ENCODE assay signal across 18 cellular contexts in genomic region chr11:7910389-7910788, GRCh38. TPM values are rescaled to one million over a fixed set of nuclear protein-coding genes. Genes with fewer than 3 reads are reported as not detected.
A peak's percentile ranks its signal among the peaks of the same experiment; 100 is the strongest.
DNase-seq lines count a peak whose midpoint lies in the region; ATAC-seq and TF ChIP-seq lines count a peak whose summit lies in the region.
"Had no signal": no experiment of that assay in that cellular context is flagged by ENCODE, and none has a peak within 500 bp of the region (broad histone marks: within the 10 kb centered on the region; RNA-seq: fewer than 3 reads in every experiment).

No MANE protein-coding gene starts in this region.

- no peak overlapping the region for H3K9ac ChIP-seq in PC-3 (ENCODE audit: low read length)

- peak overlapping the region; percentile 99 for H3K27ac ChIP-seq in GM23338 (ENCODE audit: low read depth)
- no peak overlapping the region for H3K27ac ChIP-seq in PC-3 (ENCODE audit: low read length)
- H3K27ac ChIP-seq in osteoblast (ENCODE audit: low read depth, low read length), result no peak overlapping the region
- H3K27ac ChIP-seq: RWPE1 had no signal

- H3K79me2 ChIP-seq in GM23338 (replicated peaks; ENCODE audit: insufficient read depth), result no peaks in the 10 kb centered on the region
- 0 out of 2 replicates have a peak, but pooled peaks cover 1% of the 10 kb centered on the region for H3K79me2 ChIP-seq in PC-3 (ENCODE audit: low read length)
- H3K79me2 ChIP-seq in osteoblast (ENCODE audit: insufficient read depth, low read length), result no peaks in the 10 kb centered on the region

- H3K36me3 ChIP-seq in GM23338 (ENCODE audit: insufficient read depth) (no peaks in the 10 kb centered on the region), PC-3 (ENCODE audit: low read depth, low read length) (no peaks in the 10 kb centered on the region), osteoblast (ENCODE audit: insufficient read depth, low read length) (no peaks in the 10 kb centered on the region)

- peaks cover 52% of the 10 kb centered on the region for H3K4me1 ChIP-seq in GM23338 (ENCODE audit: insufficient read depth)
- H3K4me1 ChIP-seq in PC-3 (ENCODE audit: insufficient read depth, low read length), result peaks cover 31% of the 10 kb centered on the region
- H3K4me1 ChIP-seq in osteoblast (ENCODE audit: insufficient read depth, low read length), result peaks cover 18% of the 10 kb centered on the region

- H3F3A ChIP-seq in GM23338 (replicated peaks; ENCODE audit: low read depth) (0 out of 2 replicates have a peak, but pooled peaks cover 4% of the 10 kb centered on the region), PC-3 (ENCODE audit: low read length, unreplicated experiment) (no peaks in the 10 kb centered on the region)

- H3K9me3 ChIP-seq in PC-3 (ENCODE audit: low read length) (no peaks in the 10 kb centered on the region), osteoblast (ENCODE audit: low read depth, low read length) (no peaks in the 10 kb centered on the region)

- no peak for ATAC-seq in GM23338
- ATAC-seq in PC-3, result no peak
- no peak for ATAC-seq in GM18873 (IDR thresholded peaks at IDR 0.05; ENCODE audit: low FRiP score, unreplicated experiment)
- ATAC-seq in T-cell (replicated peaks in 1 of 4), result no peak
- ATAC-seq: K562 had no signal

- H3K9me3 Mint-ChIP-seq in GM23338 (no peaks in the 10 kb centered on the region), T-cell (no peaks in the 10 kb centered on the region)
- H3K9me3 Mint-ChIP-seq: CD8-positive, alpha-beta memory T cell had no signal

- TF ChIP-seq CTCF in GM23338 (conservative IDR thresholded peaks at IDR 0.05; ENCODE audit: low read depth in 2 of 2) (no peak), PC-3 (conservative IDR thresholded peaks at IDR 0.05; ENCODE audit: low read depth, low read length) (no peak), epithelial cell of esophagus (IDR thresholded peaks at IDR 0.05; ENCODE audit: insufficient read depth, low read depth, low read length, missing control alignments) (no peak), osteoblast (IDR thresholded peaks at IDR 0.05; ENCODE audit: extremely low read depth, low read depth, low read length) (no peak)

- H3K27me3 ChIP-seq in GM23338 (ENCODE audit: insufficient read depth) (no peaks in the 10 kb centered on the region), PC-3 (ENCODE audit: low read length) (no peaks in the 10 kb centered on the region), osteoblast (ENCODE audit: insufficient read depth, low read length) (no peaks in the 10 kb centered on the region)

- CTCF ChIA-PET in PC-3 (lab: Charles Lee), result no interaction called here
- CTCF ChIA-PET in T-cell (lab: Charles Lee), result no interaction called here

- H3K4me3 ChIP-seq in GM23338 (no peak overlapping the region), PC-3 (ENCODE audit: low read length) (no peak overlapping the region), epithelial cell of esophagus (ENCODE audit: low read length) (no peak overlapping the region), osteoblast (ENCODE audit: insufficient read depth, low read length) (no peak overlapping the region)
- H3K4me3 ChIP-seq: K562 had no signal

- intact Hi-C loops in PC-3 (cut with micrococcal nuclease), result no loop called here

- peaks cover 2% of the 10 kb centered on the region for H3K27me3 Mint-ChIP-seq in GM23338 (ENCODE audit: insufficient read depth, low read depth, poor library complexity)
- H3K27me3 Mint-ChIP-seq in T-cell, result peaks cover 22 to 47% of the 10 kb centered on the region in 2 donors

- H2AFZ ChIP-seq in GM23338 (no peak overlapping the region), PC-3 (ENCODE audit: low read length) (no peak overlapping the region), osteoblast (ENCODE audit: low read length) (peak overlapping the region; percentile 8)

- POLR2A ChIA-PET in PC-3 (lab: Charles Lee; ENCODE audit: unreplicated experiment) (no interaction called here), T-cell (lab: Charles Lee) (no interaction called here)

- BruUV-seq in PC-3 (replicated peaks; lab: Mats Ljungman, UMichigan), result no TSS peak

- H3K4me3 Mint-ChIP-seq in GM23338 (no peak overlapping the region), T-cell (no peak overlapping the region)
- H3K4me3 Mint-ChIP-seq: CD8-positive, alpha-beta memory T cell had no signal

- peak overlapping the region; percentile 13; the same call in 1 of the 2 replicates for H3K4me2 ChIP-seq in GM23338
- no peak overlapping the region for H3K4me2 ChIP-seq in PC-3 (ENCODE audit: low read length)
- H3K4me2 ChIP-seq in osteoblast (ENCODE audit: insufficient read depth, low read length), result no peak overlapping the region

- peak; percentile 23 for DNase-seq in GM23338 (ENCODE audit: low spot score)
- DNase-seq in PC-3, result peak; percentile 17
- DNase-seq in epithelial cell of esophagus (ENCODE audit: low read depth), result peak; percentile 49
- DNase-seq in osteoblast (ENCODE audit: insufficient read length, low spot score, missing footprints), result no peak
- DNase-seq in DMS153 treated with DMSO at 0.1 percent for 48 hours (lab: John Stamatoyannopoulos, UW; ENCODE audit: unreplicated experiment), result no peak
- DNase-seq in activated effector memory CD4-positive, alpha-beta T cell treated with anti-CD3 and anti-CD28 coated beads, Interleukin-2, amount 50 U/mL, for 16 hours, result no peak
- DNase-seq in T-cell, result no peak
- DNase-seq: C1 segment of cervical spinal cord; CD8-positive, alpha-beta memory T cell; DMS79 treated with DMSO at 0.1 percent for 48 hours; HCEC 1CT; NCI-H1105 treated with DMSO at 0.1 percent for 48 hours; NCI-H1694; NCI-H510A treated with DMSO at 0.1 percent for 48 hours; NCI-H774 had no signal

- H3K27ac Mint-ChIP-seq in GM23338 (0 out of 2 replicates have a peak overlapping the region, but pooled peaks have one; percentile 18), T-cell (no peak overlapping the region)
- H3K27ac Mint-ChIP-seq: CD8-positive, alpha-beta memory T cell had no signal

- H3K9me2 ChIP-seq in GM23338 (ENCODE audit: insufficient read depth), result no peaks in the 10 kb centered on the region
- no peaks in the 10 kb centered on the region for H3K9me2 ChIP-seq in PC-3 (replicated peaks; ENCODE audit: low read length)

- H3K36me3 Mint-ChIP-seq in GM23338 (ENCODE audit: low read depth) (no peaks in the 10 kb centered on the region), T-cell (no peaks in the 10 kb centered on the region)
- H3K36me3 Mint-ChIP-seq: CD8-positive, alpha-beta memory T cell had no signal

- H3K4me1 Mint-ChIP-seq in GM23338, result peaks cover 54% of the 10 kb centered on the region
- H3K4me1 Mint-ChIP-seq in T-cell, result no peaks in the 10 kb centered on the region
- H3K4me1 Mint-ChIP-seq: CD8-positive, alpha-beta memory T cell had no signal

- H4K20me1 ChIP-seq in GM23338 (replicated peaks; ENCODE audit: insufficient read depth) (no peaks in the 10 kb centered on the region), PC-3 (ENCODE audit: low read length) (no peaks in the 10 kb centered on the region), osteoblast (ENCODE audit: insufficient read depth, low read length) (no peaks in the 10 kb centered on the region)

TF ChIP-seq in GM23338, 12 proteins besides CTCF, POLR2A, EP300 and RAD21:
- TF ChIP-seq CREB1 (CRISPR knock-in tag; IDR thresholded peaks at IDR 0.05; ENCODE audit: low read depth) (peak; percentile 17; the same call in 1 of the 2 replicates), EZH2 (IDR thresholded peaks at IDR 0.05; ENCODE audit: low read depth, unreplicated experiment) (no peak), ZNF114 (CRISPR knock-in tag; IDR thresholded peaks at IDR 0.05) (0 out of 2 replicates have a peak, but pooled peaks have one; percentile 57), ZNF331 (CRISPR knock-in tag; IDR thresholded peaks at IDR 0.05; ENCODE audit: low read depth) (peak; percentile 49; the same call in 1 of the 2 replicates)

RNA-seq across cellular contexts. Expression of gene OR10A6, which starts 20.7 kb away (rescaled TPM):
- total RNA-seq in GM23338 (2014; rRNA removed; shearing (Covaris generic)), result not detected in 2 replicates
- polyA plus RNA-seq in GM23338 (2016; fragmentation: Nextera tagmentation; extraction: Ambion mirVana), result 0.09 and 0.23 TPM in 2 replicates
- not detected in 2 replicates for total RNA-seq in PC-3 (2014; rRNA removed)
- total RNA-seq in osteoblast, result under 0.01 and 0.29 TPM in 2 replicates
- not detected for total RNA-seq in T-cell
- total RNA-seq: CD8-positive, alpha-beta memory T cell; K562 had no signal
- polyA plus RNA-seq: CD8-positive, alpha-beta memory T cell; K562 had no signal

RNA-seq across cellular contexts. Expression of gene OR10A3, which starts 31.1 kb away (rescaled TPM):
- total RNA-seq in GM23338 (2014; rRNA removed; shearing (Covaris generic)), result 0.14 TPM in 1 of 2 replicates, not detected in the other
- 0.28 and 0.52 TPM in 2 replicates for polyA plus RNA-seq in GM23338 (2016; fragmentation: Nextera tagmentation; extraction: Ambion mirVana)
- not detected in 2 replicates for total RNA-seq in PC-3 (2014; rRNA removed)
- total RNA-seq in osteoblast, result under 0.01 TPM in 2 replicates
- not detected for total RNA-seq in T-cell
- total RNA-seq: CD8-positive, alpha-beta memory T cell; K562 had no signal
- polyA plus RNA-seq: CD8-positive, alpha-beta memory T cell; K562 had no signal

RNA-seq across cellular contexts. Expression of gene NLRP10, which starts 54.9 kb away (rescaled TPM):
- 2.7 and 4.3 TPM in 2 replicates for total RNA-seq in GM23338 (2014; rRNA removed; shearing (Covaris generic))
- 0.56 and 1.1 TPM in 2 replicates for polyA plus RNA-seq in GM23338 (2016; fragmentation: Nextera tagmentation; extraction: Ambion mirVana)
- total RNA-seq in PC-3 (2014; rRNA removed) (1.9 and 8.9 TPM in 2 replicates), osteoblast (10.0 and 14.1 TPM in 2 replicates), T-cell (not detected)
- total RNA-seq: CD8-positive, alpha-beta memory T cell had no signal
- polyA plus RNA-seq: CD8-positive, alpha-beta memory T cell; K562 had no signal

Comparison
In these comparisons a context has a peak if more than half of its experiments do, and no peak if none do; other contexts are left out.
1. DNase-seq: peak in GM23338 (single experiment), PC-3 (single experiment) and epithelial cell of esophagus (single experiment); none in osteoblast (single experiment), DMS153 treated with DMSO at 0.1 percent for 48 hours (single experiment), activated effector memory CD4-positive, alpha-beta T cell treated with anti-CD3 and anti-CD28 coated beads, Interleukin-2, amount 50 U/mL, for 16 hours (single experiment) and T-cell (0 of 34).